In genomic region chr16:79658301-79659001, GRCh38 we compare ENCODE assay signal across 13 cellular contexts. TPM values are rescaled to one million over a fixed set of nuclear protein-coding genes. Genes with fewer than 3 reads are reported as not detected.
DNase-seq lines count a peak whose midpoint lies in the region; ATAC-seq and TF ChIP-seq lines count a peak whose summit lies in the region.
"Had no signal": no experiment of that assay in that cellular context is flagged by ENCODE, and none has a peak within 500 bp of the region (broad histone marks: within the 10 kb centered on the region; RNA-seq: fewer than 3 reads in every experiment).

No MANE protein-coding gene starts in this region.

- no peaks in the 10 kb centered on the region for H3K36me3 ChIP-seq in aorta (ENCODE audit: control insufficient read depth in 1 of 2, insufficient read depth in 2 of 2, low read length in 1 of 2)
- H3K36me3 ChIP-seq: vagina had no signal

- H3K27me3 Mint-ChIP-seq in osteocyte (ENCODE audit: unreplicated experiment): no peaks in the 10 kb centered on the region
- H3K27me3 Mint-ChIP-seq: memory B cell had no signal

- TF ChIP-seq CTCF in choroid plexus epithelial cell (conservative IDR thresholded peaks at IDR 0.05; ENCODE audit: low read depth, low read length): no peak
- no peak for TF ChIP-seq CTCF in osteocyte (IDR thresholded peaks at IDR 0.05)

- ATAC-seq in GM18520 (IDR thresholded peaks at IDR 0.05; ENCODE audit: unreplicated experiment) (no peak), aorta (ENCODE audit: low FRiP score) (no peak)

- H3K27ac ChIP-seq in aorta (ENCODE audit: low read depth in 1 of 2, low read length in 2 of 2): no peak overlapping the region
- H3K27ac ChIP-seq: vagina had no signal

- no peaks in the 10 kb centered on the region for H3K36me3 Mint-ChIP-seq in osteocyte (ENCODE audit: unreplicated experiment)
- H3K36me3 Mint-ChIP-seq: memory B cell had no signal

- H3K27me3 ChIP-seq in aorta (ENCODE audit: control insufficient read depth in 1 of 2, insufficient read depth in 2 of 2, low read length in 1 of 2): no peaks in the 10 kb centered on the region
- H3K27me3 ChIP-seq: vagina had no signal

- peak overlapping the region; percentile 62 for H3K27ac Mint-ChIP-seq in osteocyte (ENCODE audit: unreplicated experiment)
- H3K27ac Mint-ChIP-seq: memory B cell had no signal

- H3K4me3 ChIP-seq in choroid plexus epithelial cell (ENCODE audit: low read depth, low read length): no peak overlapping the region
- H3K4me3 ChIP-seq in aorta (ENCODE audit: low read length in 2 of 2): no peak overlapping the region
- H3K4me3 ChIP-seq: vagina had no signal

- intact Hi-C loops in aorta (cut with DNase I): no loop called here

- 90% methylated on average over 22 of the region's 22 CpGs for WGBS in aorta, 2 donors

- H3K9me3 Mint-ChIP-seq in osteocyte (ENCODE audit: unreplicated experiment): peaks cover under 1% of the 10 kb centered on the region

- peaks cover 7% of the 10 kb centered on the region for H3K4me1 Mint-ChIP-seq in osteocyte (ENCODE audit: unreplicated experiment)
- H3K4me1 Mint-ChIP-seq: memory B cell had no signal

- H3K4me1 ChIP-seq in aorta (ENCODE audit: control insufficient read depth in 1 of 2, insufficient read depth in 2 of 2, low read length in 2 of 2): no peaks in the 10 kb centered on the region

- H3K4me3 Mint-ChIP-seq in osteocyte (ENCODE audit: unreplicated experiment): no peak overlapping the region
- H3K4me3 Mint-ChIP-seq: memory B cell had no signal

- peak; percentile 89 for DNase-seq in Daoy (ENCODE audit: low read depth)
- peak; percentile 95 for DNase-seq in NCI-H748 (lab: John Stamatoyannopoulos, UW; ENCODE audit: unreplicated experiment)
- DNase-seq in choroid plexus epithelial cell (ENCODE audit: low read depth): peak; percentile 83
- DNase-seq in osteocyte (ENCODE audit: extremely low spot score, unreplicated experiment): peak; percentile 38
- DNase-seq in NCI-H2107 treated with DMSO at 0.1 percent for 48 hours (lab: John Stamatoyannopoulos, UW; ENCODE audit: unreplicated experiment): no peak
- no peak for DNase-seq in aorta
- no peak for DNase-seq in inferior parietal cortex (ENCODE audit: extremely low spot score)
- DNase-seq: activated T-cell treated with anti-CD3 and anti-CD28 coated beads, Interleukin-2, amount 50 U/mL, for 1 hour; effector CD4-positive, alpha-beta T cell; NCI-H146 had no signal

- H3K9me3 ChIP-seq in aorta (ENCODE audit: control insufficient read depth, low read length): no peaks in the 10 kb centered on the region
- H3K9me3 ChIP-seq: vagina had no signal

RNA-seq across cellular contexts. Expression of gene MAF, which starts 57.9 kb away (rescaled TPM):
- 1.3 and 1.9 TPM in 2 replicates for total RNA-seq in Daoy (2014; rRNA removed; shearing (Covaris generic))
- 63.6 and 70.3 TPM in 2 replicates for total RNA-seq in osteocyte
- total RNA-seq in aorta: 100 to 1,000 TPM in 1 of 2 donors, 10 to 100 TPM in 1; 62.8 to 109 TPM
- 10 to 100 TPM; 12.6 to 18.2 TPM for polyA plus RNA-seq in aorta

Comparison
In these comparisons a context has a peak if more than half of its experiments do, and no peak if none do; other contexts are left out.
1. DNase-seq: peak in Daoy (single experiment), NCI-H748 (single experiment), choroid plexus epithelial cell (single experiment) and osteocyte (single experiment); none in NCI-H2107 treated with DMSO at 0.1 percent for 48 hours (single experiment), aorta (0 of 2) and inferior parietal cortex (single experiment).
2. RNA of gene MAF, which starts 57.9 kb away (total RNA-seq): 62.8 to 109 TPM in aorta and 63.6 to 70.3 TPM in osteocyte; 1.3 to 1.9 TPM in Daoy; every median in the first group is over 10 times any median in the second.